In the genomic region with DNA sequence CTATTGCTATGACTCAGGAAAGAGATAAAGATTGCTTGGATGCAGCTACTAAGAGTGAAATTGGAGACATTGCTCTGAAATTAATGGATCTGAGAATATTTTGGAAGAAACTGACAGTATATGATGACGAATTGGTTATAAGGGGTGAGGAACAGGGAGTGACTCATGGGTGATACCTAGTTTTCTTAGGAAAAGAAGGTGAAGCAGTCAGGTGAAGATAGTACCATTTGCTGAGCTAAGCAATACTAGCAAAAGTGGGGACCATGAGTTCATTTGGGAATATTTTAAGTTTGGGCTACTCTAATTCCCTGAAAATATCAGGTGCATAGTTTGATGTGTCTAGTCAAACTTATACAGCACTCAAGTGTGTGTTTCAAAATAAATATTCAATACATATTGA, we compare ENCODE assay signal across 1 cellular context.
TF ChIP-seq lines count a peak whose summit lies in the region.

No MANE protein-coding gene starts in this region.

TF ChIP-seq in K562, 482 proteins besides CTCF, POLR2A, EP300 and RAD21 (continued from another document):
- no peak for TF ChIP-seq SUPT5H (IDR thresholded peaks at IDR 0.05)
- TF ChIP-seq MAFK (IDR thresholded peaks at IDR 0.05; ENCODE audit: low read length) = peak; percentile 51; the same call in 1 of the 2 replicates
- TF ChIP-seq, protein P1, sequence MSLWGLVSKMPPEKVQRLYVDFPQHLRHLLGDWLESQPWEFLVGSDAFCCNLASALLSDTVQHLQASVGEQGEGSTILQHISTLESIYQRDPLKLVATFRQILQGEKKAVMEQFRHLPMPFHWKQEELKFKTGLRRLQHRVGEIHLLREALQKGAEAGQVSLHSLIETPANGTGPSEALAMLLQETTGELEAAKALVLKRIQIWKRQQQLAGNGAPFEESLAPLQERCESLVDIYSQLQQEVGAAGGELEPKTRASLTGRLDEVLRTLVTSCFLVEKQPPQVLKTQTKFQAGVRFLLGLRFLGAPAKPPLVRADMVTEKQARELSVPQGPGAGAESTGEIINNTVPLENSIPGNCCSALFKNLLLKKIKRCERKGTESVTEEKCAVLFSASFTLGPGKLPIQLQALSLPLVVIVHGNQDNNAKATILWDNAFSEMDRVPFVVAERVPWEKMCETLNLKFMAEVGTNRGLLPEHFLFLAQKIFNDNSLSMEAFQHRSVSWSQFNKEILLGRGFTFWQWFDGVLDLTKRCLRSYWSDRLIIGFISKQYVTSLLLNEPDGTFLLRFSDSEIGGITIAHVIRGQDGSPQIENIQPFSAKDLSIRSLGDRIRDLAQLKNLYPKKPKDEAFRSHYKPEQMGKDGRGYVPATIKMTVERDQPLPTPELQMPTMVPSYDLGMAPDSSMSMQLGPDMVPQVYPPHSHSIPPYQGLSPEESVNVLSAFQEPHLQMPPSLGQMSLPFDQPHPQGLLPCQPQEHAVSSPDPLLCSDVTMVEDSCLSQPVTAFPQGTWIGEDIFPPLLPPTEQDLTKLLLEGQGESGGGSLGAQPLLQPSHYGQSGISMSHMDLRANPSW (CRISPR knock-in tag; IDR thresholded peaks at IDR 0.05) = no peak
- TF ChIP-seq NR4A1 (CRISPR knock-in tag; IDR thresholded peaks at IDR 0.05) = no peak
- TF ChIP-seq NR4A1 (tag; IDR thresholded peaks at IDR 0.05) = no peak
- no peak for TF ChIP-seq ZNF146 (CRISPR knock-in tag; IDR thresholded peaks at IDR 0.05; ENCODE audit: unreplicated experiment)
- TF ChIP-seq KHSRP (IDR thresholded peaks at IDR 0.05) = no peak
- no peak for TF ChIP-seq FOXJ3 (CRISPR knock-in tag; IDR thresholded peaks at IDR 0.05)
- peak; percentile 48; the same call in 1 of the 2 replicates for TF ChIP-seq C11orf30 (IDR thresholded peaks at IDR 0.05; ENCODE audit: low read depth)
- TF ChIP-seq OTX1 (CRISPR knock-in tag; IDR thresholded peaks at IDR 0.05) = no peak
- TF ChIP-seq GATA2 (CRISPR knock-in tag; IDR thresholded peaks at IDR 0.05) = no peak
- TF ChIP-seq MAFG (tag; conservative IDR thresholded peaks at IDR 0.05) = peak; percentile 57
- no peak for TF ChIP-seq ERF (CRISPR knock-in tag; IDR thresholded peaks at IDR 0.05)
- TF ChIP-seq ZNF316 (IDR thresholded peaks at IDR 0.05) = peak; percentile 72
- no peak for TF ChIP-seq ZNF253 (CRISPR knock-in tag; conservative IDR thresholded peaks at IDR 0.05)
- TF ChIP-seq ZNF695 (CRISPR knock-in tag; IDR thresholded peaks at IDR 0.05) = no peak
- no peak for TF ChIP-seq CHD4 (IDR thresholded peaks at IDR 0.05; ENCODE audit: insufficient read depth, insufficient replicate concordance, low read depth, low read length, poor library complexity, severe bottlenecking)
- TF ChIP-seq MAFF (IDR thresholded peaks at IDR 0.05; ENCODE audit: low read length) = peak; percentile 50; the same call in 1 of the 2 replicates
- TF ChIP-seq, protein P2, sequence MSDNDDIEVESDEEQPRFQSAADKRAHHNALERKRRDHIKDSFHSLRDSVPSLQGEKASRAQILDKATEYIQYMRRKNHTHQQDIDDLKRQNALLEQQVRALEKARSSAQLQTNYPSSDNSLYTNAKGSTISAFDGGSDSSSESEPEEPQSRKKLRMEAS (CRISPR knock-in tag; IDR thresholded peaks at IDR 0.05) = no peak
- no peak for TF ChIP-seq FOXK1 (CRISPR knock-in tag; IDR thresholded peaks at IDR 0.05; ENCODE audit: borderline replicate concordance)
- no peak for TF ChIP-seq ELF2 (CRISPR knock-in tag; IDR thresholded peaks at IDR 0.05)
- no peak for TF ChIP-seq ZFX (CRISPR knock-in tag; IDR thresholded peaks at IDR 0.05)
- TF ChIP-seq ZNF696 (CRISPR knock-in tag; conservative IDR thresholded peaks at IDR 0.05) = no peak
- TF ChIP-seq ETV6 (IDR thresholded peaks at IDR 0.05; ENCODE audit: borderline replicate concordance in 1 of 2, low read depth in 2 of 2, low read length in 1 of 2) = no peak
- TF ChIP-seq ETV6 (CRISPR knock-in tag; IDR thresholded peaks at IDR 0.05; ENCODE audit: borderline replicate concordance) = no peak
- no peak for TF ChIP-seq MEIS2 (IDR thresholded peaks at IDR 0.05; ENCODE audit: partially characterized antibody)
- TF ChIP-seq IFI16 (CRISPR knock-in tag; IDR thresholded peaks at IDR 0.05) = no peak
- TF ChIP-seq RBM22 (IDR thresholded peaks at IDR 0.05; ENCODE audit: low read depth, low read length, poor library complexity, severe bottlenecking) = no peak
- TF ChIP-seq ZBTB5 (IDR thresholded peaks at IDR 0.05) = no peak
- TF ChIP-seq PRMT5 (CRISPR knock-in tag; IDR thresholded peaks at IDR 0.05) = no peak
